35 cellular contexts compared by ENCODE assay signal in genomic region chr1:6572653-6573383, GRCh38. TPM values are rescaled to one million over a fixed set of nuclear protein-coding genes. Genes with fewer than 3 reads are reported as not detected.
"Had no signal": no experiment of that assay in that cellular context is flagged by ENCODE, and none has a peak within 500 bp of the region (broad histone marks: within the 10 kb centered on the region; RNA-seq: fewer than 3 reads in every experiment).

No MANE protein-coding gene starts in this region.

- H3K9ac ChIP-seq: parathyroid adenoma had no signal

- H3K27ac Mint-ChIP-seq: activated naive CD8-positive, alpha-beta T cell; activated T-helper 2 cell treated with anti-CD3 and anti-CD28 coated beads, Interferon-gamma antibody, Interleukin-2, Interleukin-4, amounts not matched to agents 10 μg/mL and 5 μg/mL and 100 μg/mL, durations not matched to agents 14 hours and 24 hours and 36 hours; stimulated activated naive B cell treated with anti-CD40 and anti-IgM and Interleukin-4, amounts not matched to agents 10 μg/mL and 1 μg/mL and 100 μg/mL, for 72 hours had no signal

- H3K4me3 ChIP-seq: ascending aorta, coronary artery, dorsolateral prefrontal cortex, gastrocnemius medialis, left ventricle myocardium inferior, lung, psoas muscle, smooth muscle cell, stomach, transverse colon had no signal

- H3K4me1 Mint-ChIP-seq: nephron had no signal

- H2AFZ ChIP-seq: parathyroid adenoma had no signal

- H3K79me2 ChIP-seq: parathyroid adenoma had no signal

- H3K27me3 ChIP-seq: ascending aorta, brain microvascular endothelial cell, dorsolateral prefrontal cortex, gastrocnemius medialis, stomach, transverse colon had no signal

- H3K27ac ChIP-seq: ascending aorta, brain microvascular endothelial cell, coronary artery, dorsolateral prefrontal cortex, gastrocnemius medialis, left ventricle myocardium inferior, parathyroid adenoma, psoas muscle, stomach, transverse colon, VCaP had no signal

- H3K4me3 Mint-ChIP-seq: activated naive CD8-positive, alpha-beta T cell; activated T-cell treated with anti-CD3 and anti-CD28 coated beads, Interleukin-2, amount 50 U/mL, for 4 hours; effector memory CD8-positive, alpha-beta T cell; stimulated activated naive B cell treated with anti-CD40 and anti-IgM and Interleukin-4, amounts not matched to agents 10 μg/mL and 1 μg/mL and 100 μg/mL, for 72 hours had no signal

- H3K27me3 Mint-ChIP-seq: activated naive CD8-positive, alpha-beta T cell had no signal

- H3K36me3 ChIP-seq: ascending aorta, brain microvascular endothelial cell, gastrocnemius medialis, left ventricle myocardium inferior, stomach, transverse colon had no signal

- ATAC-seq: activated T-cell treated with anti-CD3 and anti-CD28 coated beads, Interleukin-2, amount 50 U/mL, for 4 hours; effector memory CD8-positive, alpha-beta T cell; gastrocnemius medialis; psoas muscle; stimulated activated naive B cell treated with anti-CD40 and anti-IgM and Interleukin-4, amounts not matched to agents 10 μg/mL and 1 μg/mL and 100 μg/mL, for 72 hours had no signal

- H3K4me1 ChIP-seq: ascending aorta, gastrocnemius medialis, parathyroid adenoma, psoas muscle, stomach, transverse colon had no signal

- DNase-seq: activated CD4-positive, alpha-beta T cell treated with anti-CD3 and anti-CD28 coated beads for 4 hours; activated CD4-positive, alpha-beta T cell treated with anti-CD3 and anti-CD28 coated beads, Interleukin-2, amount 50 U/mL, for 4 hours; activated CD8-positive, alpha-beta memory T cell treated with anti-CD3 and anti-CD28 coated beads, Interleukin-2, amount 50 U/mL, for 4 hours; activated T-cell treated with anti-CD3 and anti-CD28 coated beads, Interleukin-2, amount 50 U/mL, for 4 hours; brain microvascular endothelial cell; dorsolateral prefrontal cortex; effector memory CD8-positive, alpha-beta T cell; erythroblast; gastrocnemius medialis; glutamatergic neuron; islet precursor cell; left ventricle myocardium inferior; nucleus accumbens; psoas muscle; stimulated activated CD4-positive, alpha-beta T cell treated with anti-CD3 and anti-CD28 coated beads, Interleukin-1b, Interleukin-23, amount 100 ng/mL, for 48 hours; stimulated activated CD4-positive, alpha-beta T cell treated with anti-CD3 and anti-CD28 coated beads, Interleukin-4, amount 100 ng/mL, for 4 hours; stimulated activated CD8-positive, alpha-beta memory T cell treated with anti-CD3 and anti-CD28 coated beads, Interleukin-4, amount 100 ng/mL, for 48 hours; stimulated activated naive B cell treated with anti-CD40 and anti-IgM and Interleukin-4, amounts not matched to agents 10 μg/mL and 1 μg/mL and 100 μg/mL, for 72 hours; stomach; T-helper 9 cell; transverse colon had no signal

- H3K9me3 Mint-ChIP-seq: activated T-cell treated with anti-CD3 and anti-CD28 coated beads, Interleukin-2, amount 50 U/mL, for 4 hours; activated T-helper 2 cell treated with anti-CD3 and anti-CD28 coated beads, Interferon-gamma antibody, Interleukin-2, Interleukin-4, amounts not matched to agents 10 μg/mL and 5 μg/mL and 100 μg/mL, durations not matched to agents 14 hours and 24 hours and 36 hours; effector memory CD8-positive, alpha-beta T cell; nephron had no signal

- H3K9me3 ChIP-seq: ascending aorta, gastrocnemius medialis, left ventricle myocardium inferior, psoas muscle, transverse colon had no signal

- H3K36me3 Mint-ChIP-seq: activated naive CD8-positive, alpha-beta T cell had no signal

- H3K4me2 ChIP-seq: smooth muscle cell had no signal

RNA-seq across cellular contexts. Expression of gene TAS1R1, which starts 17.7 kb away (rescaled TPM):
- total RNA-seq: activated CD8-positive, alpha-beta memory T cell treated with anti-CD3 and anti-CD28 coated beads for 36 hours; activated T-cell treated with anti-CD3 and anti-CD28 coated beads, Interleukin-2, amount 50 U/mL, for 4 hours; activated T-helper 2 cell treated with anti-CD3 and anti-CD28 coated beads, Interferon-gamma antibody, Interleukin-2, Interleukin-4, amounts not matched to agents 10 μg/mL and 5 μg/mL and 100 μg/mL, durations not matched to agents 14 hours and 24 hours and 36 hours; ascending aorta; cardiac septum; cerebellum; gastrocnemius medialis; left ventricle myocardium inferior; mesenteric fat pad; psoas muscle; smooth muscle cell; stomach; temporal lobe had no signal
